In the genomic region with DNA sequence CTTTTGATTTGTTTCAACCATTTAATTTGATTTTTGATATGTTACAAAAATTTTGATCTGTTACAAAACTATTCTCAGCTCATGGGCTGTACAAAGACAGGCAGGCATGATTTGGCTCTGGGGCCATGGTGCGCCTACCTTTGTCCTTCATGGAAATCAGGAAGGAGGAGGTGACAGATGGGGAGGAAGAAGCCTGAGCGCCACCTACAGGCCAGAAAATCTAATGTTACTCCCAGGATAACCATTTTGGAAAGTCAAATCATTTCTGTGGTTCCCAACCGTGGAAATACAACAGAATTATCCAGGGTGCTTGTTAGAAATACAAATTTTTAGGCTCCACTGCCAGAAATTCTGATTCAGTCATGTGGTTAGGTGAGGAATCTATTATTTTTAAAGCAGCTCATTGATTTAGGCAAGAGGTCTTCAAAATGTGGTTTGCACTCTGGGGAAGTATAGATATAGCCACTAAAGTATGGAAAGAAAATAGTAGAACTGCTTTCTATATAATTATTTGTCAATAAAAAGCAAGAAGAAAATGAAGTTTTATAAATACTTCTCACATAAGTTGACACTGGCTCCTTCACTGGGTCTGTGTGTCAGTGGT, we compare ENCODE assay signal across 9 cellular contexts.
DNase-seq lines count a peak whose midpoint lies in the region; ATAC-seq and TF ChIP-seq lines count a peak whose summit lies in the region.
"Had no signal": no experiment of that assay in that cellular context is flagged by ENCODE, and none has a peak within 500 bp of the region (broad histone marks: within the 10 kb centered on the region; RNA-seq: fewer than 3 reads in every experiment).

No MANE protein-coding gene starts in this region.

- DNase-seq in DMS53 (lab: John Stamatoyannopoulos, UW), result peak; percentile 64
- DNase-seq in GM23338 (ENCODE audit: low spot score), result peak; percentile 86
- peak; percentile 40 for DNase-seq in NCI-H82 treated with DMSO at 0.1 percent for 48 hours (lab: John Stamatoyannopoulos, UW; ENCODE audit: unreplicated experiment)
- DNase-seq in erythroblast (lab: John Stamatoyannopoulos, UW), result peak; percentile 25 to 64
- peak; percentile 8 to 9 for DNase-seq in stimulated activated naive CD8-positive, alpha-beta T cell treated with anti-CD3 and anti-CD28 coated beads, Interleukin-15, amount 100 ng/mL, for 72 hours
- no peak for DNase-seq in aorta

- peaks cover 4% of the 10 kb centered on the region; the same call in 1 of the 2 replicates for H3K4me1 ChIP-seq in GM23338 (ENCODE audit: insufficient read depth)
- H3K4me1 ChIP-seq in aorta (ENCODE audit: control insufficient read depth in 1 of 2, insufficient read depth in 2 of 2, low read length in 2 of 2), result no peaks in the 10 kb centered on the region

- H3K4me2 ChIP-seq in GM23338, result no peak overlapping the region

- no peaks in the 10 kb centered on the region for H3K9me2 ChIP-seq in GM23338 (ENCODE audit: insufficient read depth)

- H3K4me3 ChIP-seq in GM23338 (no peak overlapping the region), aorta (ENCODE audit: low read length in 2 of 2) (no peak overlapping the region)

- no peaks in the 10 kb centered on the region for H3F3A ChIP-seq in GM23338 (replicated peaks; ENCODE audit: low read depth)

- H3K36me3 ChIP-seq in GM23338 (ENCODE audit: insufficient read depth) (no peaks in the 10 kb centered on the region), aorta (ENCODE audit: control insufficient read depth in 1 of 2, insufficient read depth in 2 of 2, low read length in 1 of 2) (no peaks in the 10 kb centered on the region)

- no peaks in the 10 kb centered on the region for H4K20me1 ChIP-seq in GM23338 (replicated peaks; ENCODE audit: insufficient read depth)

- H2AFZ ChIP-seq in GM23338, result no peak overlapping the region

- intact Hi-C loops in aorta (cut with DNase I), result no loop called here

- no peaks in the 10 kb centered on the region for H3K9me3 Mint-ChIP-seq in GM23338
- H3K9me3 Mint-ChIP-seq in stimulated activated naive CD8-positive, alpha-beta T cell treated with anti-CD3 and anti-CD28 coated beads, Interleukin-15, amount 100 ng/mL, for 72 hours, result no peaks in the 10 kb centered on the region
- H3K9me3 Mint-ChIP-seq: naive thymus-derived CD4-positive, alpha-beta T cell had no signal

- no peak overlapping the region for H3K27ac ChIP-seq in GM23338 (ENCODE audit: low read depth)
- H3K27ac ChIP-seq in aorta (ENCODE audit: low read depth in 1 of 2, low read length in 2 of 2), result no peak overlapping the region

- no peak for TF ChIP-seq POLR2A in erythroblast (IDR thresholded peaks at IDR 0.05; ENCODE audit: low read length)

- no peaks in the 10 kb centered on the region for H3K36me3 Mint-ChIP-seq in GM23338 (ENCODE audit: low read depth)
- H3K36me3 Mint-ChIP-seq: naive thymus-derived CD4-positive, alpha-beta T cell had no signal

- H3K4me3 Mint-ChIP-seq in GM23338, result no peak overlapping the region
- H3K4me3 Mint-ChIP-seq in stimulated activated naive CD8-positive, alpha-beta T cell treated with anti-CD3 and anti-CD28 coated beads, Interleukin-15, amount 100 ng/mL, for 72 hours, result no peak overlapping the region
- H3K4me3 Mint-ChIP-seq: naive thymus-derived CD4-positive, alpha-beta T cell had no signal

- H3K9me3 ChIP-seq in aorta (ENCODE audit: control insufficient read depth, low read length), result no peaks in the 10 kb centered on the region

- H3K27me3 Mint-ChIP-seq in GM23338 (ENCODE audit: insufficient read depth, low read depth, poor library complexity), result no peaks in the 10 kb centered on the region
- H3K27me3 Mint-ChIP-seq in stimulated activated naive CD8-positive, alpha-beta T cell treated with anti-CD3 and anti-CD28 coated beads, Interleukin-15, amount 100 ng/mL, for 72 hours, result peaks cover 46% of the 10 kb centered on the region

- peaks cover 14% of the 10 kb centered on the region for H3K4me1 Mint-ChIP-seq in GM23338
- no peaks in the 10 kb centered on the region for H3K4me1 Mint-ChIP-seq in stimulated activated naive CD8-positive, alpha-beta T cell treated with anti-CD3 and anti-CD28 coated beads, Interleukin-15, amount 100 ng/mL, for 72 hours
- H3K4me1 Mint-ChIP-seq: naive thymus-derived CD4-positive, alpha-beta T cell had no signal

- H3K79me2 ChIP-seq in GM23338 (replicated peaks; ENCODE audit: insufficient read depth), result no peaks in the 10 kb centered on the region

- peak; percentile 85 for ATAC-seq in GM23338
- no peak for ATAC-seq in stimulated activated naive CD8-positive, alpha-beta T cell treated with anti-CD3 and anti-CD28 coated beads, Interleukin-15, amount 100 ng/mL, for 72 hours
- ATAC-seq in aorta (ENCODE audit: low FRiP score), result no peak
- no peak for ATAC-seq in GM21367 (IDR thresholded peaks at IDR 0.05; ENCODE audit: unreplicated experiment)
- ATAC-seq in HG02981 (IDR thresholded peaks at IDR 0.05; ENCODE audit: unreplicated experiment), result no peak
- ATAC-seq: naive thymus-derived CD4-positive, alpha-beta T cell had no signal

- H3K27ac Mint-ChIP-seq in GM23338, result no peak overlapping the region
- H3K27ac Mint-ChIP-seq in stimulated activated naive CD8-positive, alpha-beta T cell treated with anti-CD3 and anti-CD28 coated beads, Interleukin-15, amount 100 ng/mL, for 72 hours, result no peak overlapping the region
- H3K27ac Mint-ChIP-seq: naive thymus-derived CD4-positive, alpha-beta T cell had no signal

- TF ChIP-seq CTCF in GM23338 (conservative IDR thresholded peaks at IDR 0.05; ENCODE audit: low read depth in 2 of 2), result peak; percentile 85 to 86

- no peaks in the 10 kb centered on the region for H3K27me3 ChIP-seq in GM23338 (ENCODE audit: insufficient read depth)
- H3K27me3 ChIP-seq in aorta (ENCODE audit: control insufficient read depth in 1 of 2, insufficient read depth in 2 of 2, low read length in 1 of 2), result no peaks in the 10 kb centered on the region

- WGBS in aorta, 2 donors, result 45 to 51% methylated on average over 3 of the region's 3 CpGs

TF ChIP-seq in GM23338, 12 proteins besides CTCF, POLR2A, EP300 and RAD21:
- no peak for TF ChIP-seq JUNB (IDR thresholded peaks at IDR 0.05; ENCODE audit: unreplicated experiment)
- TF ChIP-seq, protein P1, sequence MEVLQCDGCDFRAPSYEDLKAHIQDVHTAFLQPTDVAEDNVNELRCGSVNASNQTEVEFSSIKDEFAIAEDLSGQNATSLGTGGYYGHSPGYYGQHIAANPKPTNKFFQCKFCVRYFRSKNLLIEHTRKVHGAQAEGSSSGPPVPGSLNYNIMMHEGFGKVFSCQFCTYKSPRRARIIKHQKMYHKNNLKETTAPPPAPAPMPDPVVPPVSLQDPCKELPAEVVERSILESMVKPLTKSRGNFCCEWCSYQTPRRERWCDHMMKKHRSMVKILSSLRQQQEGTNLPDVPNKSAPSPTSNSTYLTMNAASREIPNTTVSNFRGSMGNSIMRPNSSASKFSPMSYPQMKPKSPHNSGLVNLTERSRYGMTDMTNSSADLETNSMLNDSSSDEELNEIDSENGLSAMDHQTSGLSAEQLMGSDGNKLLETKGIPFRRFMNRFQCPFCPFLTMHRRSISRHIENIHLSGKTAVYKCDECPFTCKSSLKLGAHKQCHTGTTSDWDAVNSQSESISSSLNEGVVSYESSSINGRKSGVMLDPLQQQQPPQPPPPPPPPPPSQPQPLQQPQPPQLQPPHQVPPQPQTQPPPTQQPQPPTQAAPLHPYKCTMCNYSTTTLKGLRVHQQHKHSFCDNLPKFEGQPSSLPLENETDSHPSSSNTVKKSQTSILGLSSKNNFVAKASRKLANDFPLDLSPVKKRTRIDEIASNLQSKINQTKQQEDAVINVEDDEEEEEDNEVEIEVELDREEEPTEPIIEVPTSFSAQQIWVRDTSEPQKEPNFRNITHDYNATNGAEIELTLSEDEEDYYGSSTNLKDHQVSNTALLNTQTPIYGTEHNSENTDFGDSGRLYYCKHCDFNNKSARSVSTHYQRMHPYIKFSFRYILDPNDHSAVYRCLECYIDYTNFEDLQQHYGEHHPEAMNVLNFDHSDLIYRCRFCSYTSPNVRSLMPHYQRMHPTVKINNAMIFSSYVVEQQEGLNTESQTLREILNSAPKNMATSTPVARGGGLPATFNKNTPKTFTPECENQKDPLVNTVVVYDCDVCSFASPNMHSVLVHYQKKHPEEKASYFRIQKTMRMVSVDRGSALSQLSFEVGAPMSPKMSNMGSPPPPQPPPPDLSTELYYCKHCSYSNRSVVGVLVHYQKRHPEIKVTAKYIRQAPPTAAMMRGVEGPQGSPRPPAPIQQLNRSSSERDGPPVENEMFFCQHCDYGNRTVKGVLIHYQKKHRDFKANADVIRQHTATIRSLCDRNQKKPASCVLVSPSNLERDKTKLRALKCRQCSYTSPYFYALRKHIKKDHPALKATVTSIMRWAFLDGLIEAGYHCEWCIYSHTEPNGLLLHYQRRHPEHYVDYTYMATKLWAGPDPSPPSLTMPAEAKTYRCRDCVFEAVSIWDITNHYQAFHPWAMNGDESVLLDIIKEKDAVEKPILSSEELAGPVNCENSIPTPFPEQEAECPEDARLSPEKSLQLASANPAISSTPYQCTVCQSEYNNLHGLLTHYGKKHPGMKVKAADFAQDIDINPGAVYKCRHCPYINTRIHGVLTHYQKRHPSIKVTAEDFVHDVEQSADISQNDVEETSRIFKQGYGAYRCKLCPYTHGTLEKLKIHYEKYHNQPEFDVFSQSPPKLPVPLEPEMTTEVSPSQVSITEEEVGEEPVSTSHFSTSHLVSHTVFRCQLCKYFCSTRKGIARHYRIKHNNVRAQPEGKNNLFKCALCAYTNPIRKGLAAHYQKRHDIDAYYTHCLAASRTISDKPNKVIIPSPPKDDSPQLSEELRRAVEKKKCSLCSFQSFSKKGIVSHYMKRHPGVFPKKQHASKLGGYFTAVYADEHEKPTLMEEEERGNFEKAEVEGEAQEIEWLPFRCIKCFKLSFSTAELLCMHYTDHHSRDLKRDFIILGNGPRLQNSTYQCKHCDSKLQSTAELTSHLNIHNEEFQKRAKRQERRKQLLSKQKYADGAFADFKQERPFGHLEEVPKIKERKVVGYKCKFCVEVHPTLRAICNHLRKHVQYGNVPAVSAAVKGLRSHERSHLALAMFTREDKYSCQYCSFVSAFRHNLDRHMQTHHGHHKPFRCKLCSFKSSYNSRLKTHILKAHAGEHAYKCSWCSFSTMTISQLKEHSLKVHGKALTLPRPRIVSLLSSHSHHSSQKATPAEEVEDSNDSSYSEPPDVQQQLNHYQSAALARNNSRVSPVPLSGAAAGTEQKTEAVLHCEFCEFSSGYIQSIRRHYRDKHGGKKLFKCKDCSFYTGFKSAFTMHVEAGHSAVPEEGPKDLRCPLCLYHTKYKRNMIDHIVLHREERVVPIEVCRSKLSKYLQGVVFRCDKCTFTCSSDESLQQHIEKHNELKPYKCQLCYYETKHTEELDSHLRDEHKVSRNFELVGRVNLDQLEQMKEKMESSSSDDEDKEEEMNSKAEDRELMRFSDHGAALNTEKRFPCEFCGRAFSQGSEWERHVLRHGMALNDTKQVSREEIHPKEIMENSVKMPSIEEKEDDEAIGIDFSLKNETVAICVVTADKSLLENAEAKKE (CRISPR knock-in tag; IDR thresholded peaks at IDR 0.05), result peak; percentile 57; the same call in 1 of the 2 replicates

Comparison
In these comparisons a context has a peak if more than half of its experiments do, and no peak if none do; other contexts are left out.
1. DNase-seq: peak in DMS53 (single experiment), GM23338 (single experiment), NCI-H82 treated with DMSO at 0.1 percent for 48 hours (single experiment), erythroblast (2 of 2) and stimulated activated naive CD8-positive, alpha-beta T cell treated with anti-CD3 and anti-CD28 coated beads, Interleukin-15, amount 100 ng/mL, for 72 hours (2 of 2); none in aorta (0 of 2).